In genomic region chr16:49951568-49952195, GRCh38 we compare ENCODE assay signal across 23 cellular contexts.
"Had no signal": no experiment of that assay in that cellular context is flagged by ENCODE, and none has a peak within 500 bp of the region (broad histone marks: within the 10 kb centered on the region; RNA-seq: fewer than 3 reads in every experiment).

No MANE protein-coding gene starts in this region.

- H3K27ac ChIP-seq: adrenal gland, hepatocyte, tibial artery had no signal

- H3K79me2 ChIP-seq: hepatocyte had no signal

- H3K27ac Mint-ChIP-seq: dendritic cell treated with granulocyte-macrophage colony-stimulating factor and Interleukin-4, amounts not matched to agents 40 ng/mL and 50 ng/mL, for 4 days; nephron had no signal

- H3K4me2 ChIP-seq: hepatocyte had no signal

- H3K9me3 Mint-ChIP-seq: activated naive CD4-positive, alpha-beta T cell treated with anti-CD3 and anti-CD28 coated beads, Interleukin-2, amount 50 U/mL, for 72 hours; dendritic cell treated with granulocyte-macrophage colony-stimulating factor and Interleukin-4, amounts not matched to agents 40 ng/mL and 50 ng/mL, for 4 days; nephron had no signal

- H2AFZ ChIP-seq: hepatocyte had no signal

- H3K27me3 ChIP-seq: adrenal gland, hepatocyte had no signal

- H3K4me1 Mint-ChIP-seq: nephron had no signal

- H3K4me3 Mint-ChIP-seq: dendritic cell treated with granulocyte-macrophage colony-stimulating factor and Interleukin-4, amounts not matched to agents 40 ng/mL and 50 ng/mL, for 4 days; nephron had no signal

- H3K4me3 ChIP-seq: adrenal gland, hepatocyte, lung, tibial artery had no signal

- DNase-seq: activated CD4-positive, alpha-beta T cell treated with anti-CD3 and anti-CD28 coated beads, Interleukin-2, amount 50 U/mL, for 1 hour; activated CD4-positive, CD25-positive, alpha-beta regulatory T cell treated with anti-CD3 and anti-CD28 coated beads, Interleukin-2, amount 50 U/mL, for 72 hours; activated CD8-positive, alpha-beta memory T cell treated with anti-CD3 and anti-CD28 coated beads for 24 hours; activated CD8-positive, alpha-beta memory T cell treated with anti-CD3 and anti-CD28 coated beads, Interleukin-2, amount 50 U/mL, for 48 hours; activated gamma-delta T cell; activated T-cell treated with anti-CD3 and anti-CD28 coated beads, Interleukin-2, amount 50 U/mL, for 48 hours; adrenal gland; effector CD8-positive, alpha-beta T cell; kidney; midbrain; occipital lobe; stimulated activated CD4-positive, alpha-beta T cell treated with anti-CD3 and anti-CD28 coated beads, Interleukin-2, amount 100 ng/mL, for 24 hours; stimulated activated naive CD4-positive, alpha-beta T cell treated with Interleukin-2 at 50 U/mL for 16 hours; T-helper 1 cell; T-helper 9 cell; tibial artery had no signal

- H3K36me3 Mint-ChIP-seq: activated naive CD4-positive, alpha-beta T cell treated with anti-CD3 and anti-CD28 coated beads, Interleukin-2, amount 50 U/mL, for 72 hours had no signal

- H3K36me3 ChIP-seq: adrenal gland, tibial artery had no signal

- FAIRE-seq: bronchial epithelial cell, kidney, urothelium cell line had no signal

- H3K9me3 ChIP-seq: adrenal gland, tibial artery had no signal

- H3K4me1 ChIP-seq: adrenal gland, tibial artery had no signal
